15 cellular contexts compared by ENCODE assay signal in the genomic region with DNA sequence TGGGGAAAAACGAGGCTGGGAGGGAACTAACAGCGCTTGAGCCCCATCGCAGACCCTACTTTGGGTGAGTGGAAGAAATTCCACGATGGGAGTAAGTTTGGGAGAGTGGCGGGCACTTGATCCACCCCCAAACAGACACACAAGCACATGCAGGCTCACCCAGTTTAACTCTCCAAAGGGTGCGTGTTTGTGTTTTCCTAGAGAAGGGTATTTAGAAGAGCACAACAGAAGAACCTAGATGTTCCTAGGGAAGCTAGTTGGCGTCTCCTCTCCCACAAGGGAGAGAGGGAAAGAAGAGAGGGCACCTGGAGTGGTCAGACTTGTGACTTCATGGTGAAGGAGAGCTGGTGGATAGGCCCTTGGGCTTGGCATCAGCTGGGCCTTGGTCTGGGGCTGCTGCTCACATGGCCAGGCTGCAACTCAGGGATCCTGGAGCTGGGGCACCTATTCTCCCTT. TPM values are rescaled to one million over a fixed set of nuclear protein-coding genes. Genes with fewer than 3 reads are reported as not detected.
A peak's percentile ranks its signal among the peaks of the same experiment; 100 is the strongest.
DNase-seq lines count a peak whose midpoint lies in the region; ATAC-seq and TF ChIP-seq lines count a peak whose summit lies in the region.
"Had no signal": no experiment of that assay in that cellular context is flagged by ENCODE, and none has a peak within 500 bp of the region (broad histone marks: within the 10 kb centered on the region; RNA-seq: fewer than 3 reads in every experiment).

No MANE protein-coding gene starts in this region.

- no peak overlapping the region for H3K27ac ChIP-seq in psoas muscle
- H3K27ac ChIP-seq: BLaER1 treated with 17β-estradiol and CSF1 and Interleukin-3, amounts not matched to agents 10 nM and 100 nM had no signal

- intact Hi-C loops in psoas muscle (cut with DNase I), result loop anchor here in 1 of 2 donors (10.0 kb wide), 1 partner anchor 392 kb away; no protein-coding TSS in a partner anchor

- H3K27me3 ChIP-seq in psoas muscle (ENCODE audit: insufficient read depth in 3 of 3, low read length in 2 of 3), result peaks cover 11 to 96% (median 54%) of the 10 kb centered on the region in 3 donors

- H3K4me1 ChIP-seq in psoas muscle, result peaks cover 10% of the 10 kb centered on the region

- no peaks in the 10 kb centered on the region for H3K36me3 ChIP-seq in psoas muscle (ENCODE audit: insufficient read depth in 1 of 2, low read depth in 1 of 2)

- ATAC-seq in psoas muscle (no peak), HG02759 (IDR thresholded peaks at IDR 0.05; ENCODE audit: unreplicated experiment) (no peak)

- DNase-seq in AG10803 (ENCODE audit: low read depth), result no peak
- peak; percentile 34 for DNase-seq in amniotic epithelial cell (ENCODE audit: low read depth)
- no peak for DNase-seq in psoas muscle
- DNase-seq in NCI-H446 treated with DMSO at 0.1 percent for 48 hours (lab: John Stamatoyannopoulos, UW), result no peak
- DNase-seq in stimulated activated naive CD4-positive, alpha-beta T cell treated with Interleukin-2 at 50 U/mL for 16 hours (lab: John Stamatoyannopoulos, UW), result no peak
- DNase-seq in NCI-H748 (lab: John Stamatoyannopoulos, UW; ENCODE audit: unreplicated experiment), result no peak
- DNase-seq: central memory CD4-positive, alpha-beta T cell; naive B cell; NCI-H187; stimulated activated CD4-positive, alpha-beta T cell treated with anti-CD3 and anti-CD28 coated beads, Interleukin-4, amount 100 ng/mL, for 1 hour; substantia nigra had no signal

- TF ChIP-seq CTCF in AG10803 (conservative IDR thresholded peaks at IDR 0.05; ENCODE audit: low read length) (no peak), psoas muscle (IDR thresholded peaks at IDR 0.05) (no peak)

- 60 to 76% (median 70%) methylated on average over 7 of the region's 7 CpGs for WGBS in psoas muscle, 3 donors

- H3K9me3 ChIP-seq in psoas muscle, result no peaks in the 10 kb centered on the region

- H3K4me3 ChIP-seq in AG10803 (ENCODE audit: low read length) (peak overlapping the region; percentile 34), iPS-11a (ENCODE audit: low read depth, low read length) (peak overlapping the region; percentile 4), psoas muscle (peak overlapping the region; percentile 28)
- H3K4me3 ChIP-seq: BLaER1 treated with 17β-estradiol and CSF1 and Interleukin-3, amounts not matched to agents 10 nM and 100 nM had no signal

RNA-seq across cellular contexts. Expression of a gene that starts 3.2 kb away (rescaled TPM):
- total RNA-seq in psoas muscle, result under 1 TPM; 0.53 to 0.92 (median 0.81) TPM
- under 1 TPM; 0.27 to 0.36 (median 0.35) TPM for polyA plus RNA-seq in psoas muscle
- total RNA-seq: OCI-LY7 had no signal
